2 cellular contexts compared by ENCODE assay signal in genomic region chr1:121243913-121244312, GRCh38. TPM values are rescaled to one million over a fixed set of nuclear protein-coding genes. Genes with fewer than 3 reads are reported as not detected.
"Had no signal": no experiment of that assay in that cellular context is flagged by ENCODE, and none has a peak within 500 bp of the region (broad histone marks: within the 10 kb centered on the region; RNA-seq: fewer than 3 reads in every experiment).

No MANE protein-coding gene starts in this region.

RNA-seq across cellular contexts. Expression of gene FAM72B, which starts 59.8 kb away (rescaled TPM):
- total RNA-seq: bronchial epithelial cell, gastrocnemius medialis had no signal
